Comparison of ENCODE assay signal across 8 cellular contexts in genomic region chr19:49690656-49691242, GRCh38. TPM values are rescaled to one million over a fixed set of nuclear protein-coding genes. Genes with fewer than 3 reads are reported as not detected.
A peak's percentile ranks its signal among the peaks of the same experiment; 100 is the strongest.
DNase-seq lines count a peak whose midpoint lies in the region; ATAC-seq and TF ChIP-seq lines count a peak whose summit lies in the region.

Gene CPT1C, plus strand, starts transcription at chr19:49691116. Its CDS starts 1,137 bp downstream, at chr19:49692253.

- ATAC-seq in right cardiac atrium (peak; percentile 80 to 86), HG03460 (IDR thresholded peaks at IDR 0.05; ENCODE audit: unreplicated experiment) (no peak), GM18858 (IDR thresholded peaks at IDR 0.05; ENCODE audit: unreplicated experiment) (no peak)

- H3K9me3 ChIP-seq in right cardiac atrium (ENCODE audit: control insufficient read depth, low read length), result no peaks in the 10 kb centered on the region

- H3K27me3 ChIP-seq in right cardiac atrium (ENCODE audit: control insufficient read depth, insufficient read depth), result no peaks in the 10 kb centered on the region

- 2% methylated on average over 38 of the region's 38 CpGs for WGBS in right cardiac atrium

- peak within 1 kb of the TSS; percentile 53 for H3K4me3 ChIP-seq in astrocyte of the spinal cord (ENCODE audit: low read depth, low read length)
- peak within 1 kb of the TSS; percentile 50 for H3K4me3 ChIP-seq in right cardiac atrium (ENCODE audit: low read length)

- peak; percentile 40 for DNase-seq in activated gamma-delta T cell treated with Interleukin-2 at 50 U/mL for 16 hours
- no peak for DNase-seq in activated gamma-delta T cell (lab: John Stamatoyannopoulos, UW)
- peak; percentile 87 for DNase-seq in SHP77 treated with DMSO at 0.1 percent for 48 hours (lab: John Stamatoyannopoulos, UW)
- peak; percentile 75 for DNase-seq in astrocyte of the spinal cord (ENCODE audit: low read depth, low spot score)
- DNase-seq in right cardiac atrium, result peak; percentile 85 to 93 (median 93)
- peak; percentile 84 to 99 (median 92) for DNase-seq in posterior cingulate gyrus

- intact Hi-C loops in right cardiac atrium (cut with DNase I), result no loop called here
- intact Hi-C loops in posterior cingulate gyrus (cut with DNase I), result loop anchor here (10.0 kb wide), 1 partner anchor 114 kb away; no protein-coding TSS in a partner anchor

- TF ChIP-seq CTCF in astrocyte of the spinal cord (IDR thresholded peaks at IDR 0.05; ENCODE audit: low read depth, low read length), result no peak

- in situ Hi-C loops in astrocyte of the spinal cord (cut with HindIII; ENCODE audit: low sequenced_read_pairs), result no loop called here

- H3K4me1 ChIP-seq in right cardiac atrium (ENCODE audit: control insufficient read depth, insufficient read depth, low read length), result no peaks in the 10 kb centered on the region

- peak within 1 kb of the TSS; percentile 32 for H3K27ac ChIP-seq in right cardiac atrium (ENCODE audit: low read length)

RNA-seq across cellular contexts. Expression of gene CPT1C, which starts in this region (rescaled TPM):
- 1 to 10 TPM; 4.8 to 8.5 (median 5.7) TPM for total RNA-seq in right cardiac atrium
- polyA plus RNA-seq in right cardiac atrium, result 4.5 TPM

Comparison
In these comparisons a context has a peak if more than half of its experiments do, and no peak if none do; other contexts are left out.
1. ATAC-seq: peak in right cardiac atrium (2 of 2); none in HG03460 (single experiment) and GM18858 (single experiment).